8 cellular contexts compared by ENCODE assay signal in genomic region chr17:78781339-78782304, GRCh38. TPM values are rescaled to one million over a fixed set of nuclear protein-coding genes. Genes with fewer than 3 reads are reported as not detected.
DNase-seq lines count a peak whose midpoint lies in the region; ATAC-seq and TF ChIP-seq lines count a peak whose summit lies in the region.

Gene CYTH1, minus strand, starts transcription at chr17:78782273. Its CDS starts 50 bp downstream, at chr17:78782223.

- peaks cover 17% of the 10 kb centered on the region for H3K4me1 Mint-ChIP-seq in endothelial cell (ENCODE audit: unreplicated experiment)

- no peaks in the 10 kb centered on the region for H3K9me3 ChIP-seq in mucosa of descending colon

- no peaks in the 10 kb centered on the region for H3K36me3 ChIP-seq in mucosa of descending colon (ENCODE audit: low read depth)

- H3K4me3 Mint-ChIP-seq in endothelial cell (ENCODE audit: unreplicated experiment), result peak within 1 kb of the TSS; percentile 96

- ATAC-seq in mucosa of descending colon, result peak; percentile 32

- no peaks in the 10 kb centered on the region for H3K9me3 Mint-ChIP-seq in endothelial cell (ENCODE audit: unreplicated experiment)

- H3K27me3 ChIP-seq in HL-60 (ENCODE audit: insufficient read depth, poor library complexity, severe bottlenecking), result no peaks in the 10 kb centered on the region

- no peaks in the 10 kb centered on the region for H3K36me3 Mint-ChIP-seq in endothelial cell (ENCODE audit: low read depth, unreplicated experiment)

- peaks cover 26% of the 10 kb centered on the region for H3K4me1 ChIP-seq in mucosa of descending colon (ENCODE audit: low read depth)

- TF ChIP-seq CTCF in HL-60 (IDR thresholded peaks at IDR 0.05; ENCODE audit: insufficient read depth, low read length) (no peak), endothelial cell (IDR thresholded peaks at IDR 0.05; ENCODE audit: unreplicated experiment) (no peak), mucosa of descending colon (IDR thresholded peaks at IDR 0.05) (no peak)

- H3K27ac Mint-ChIP-seq in endothelial cell (ENCODE audit: unreplicated experiment), result peak within 1 kb of the TSS; percentile 83

- H3K4me3 ChIP-seq in HL-60 (replicated peaks; ENCODE audit: insufficient read depth, low read length) (peak within 1 kb of the TSS; percentile 90), mucosa of descending colon (peak within 1 kb of the TSS; percentile 95)

- H3K27me3 Mint-ChIP-seq in endothelial cell (ENCODE audit: unreplicated experiment), result peaks cover 11% of the 10 kb centered on the region

- intact Hi-C loops in mucosa of descending colon (cut with DNase I, micrococcal nuclease), result no loop called here

- peak; percentile 17 for TF ChIP-seq POLR2A in GM19099 (IDR thresholded peaks at IDR 0.05; ENCODE audit: extremely low read depth, insufficient read length, low read depth)

- DNase-seq in AG20443 (ENCODE audit: low spot score), result peak; percentile 42
- DNase-seq in HL-60 (ENCODE audit: low read depth in 1 of 2, low spot score in 1 of 2), result peak in 1 of 2 experiments; percentile 41
- peak; percentile 38 to 41 for DNase-seq in activated CD4-positive, alpha-beta T cell treated with anti-CD3 and anti-CD28 coated beads for 4 hours
- peak; percentile 58 for DNase-seq in endothelial cell (ENCODE audit: low spot score)
- peak; percentile 52 to 82 (median 75) for DNase-seq in mucosa of descending colon
- DNase-seq in UCSD-AML1 (lab: John Stamatoyannopoulos, UW; ENCODE audit: unreplicated experiment), result no peak

- H3K27ac ChIP-seq in HL-60 (replicated peaks), result peak within 1 kb of the TSS; percentile 87
- H3K27ac ChIP-seq in temporal lobe (ENCODE audit: low read depth, low read length), result peak within 1 kb of the TSS; percentile 97

RNA-seq across cellular contexts. Expression of gene CYTH1, which starts in this region (rescaled TPM):
- total RNA-seq in endothelial cell (ENCODE audit: unreplicated experiment), result 73.3 TPM
- total RNA-seq in mucosa of descending colon, result 10 to 100 TPM; 60.3 to 99.4 (median 91.6) TPM
- total RNA-seq in temporal lobe, result 48.9 TPM
